ENCODE assay signal across 15 cellular contexts in the genomic region with DNA sequence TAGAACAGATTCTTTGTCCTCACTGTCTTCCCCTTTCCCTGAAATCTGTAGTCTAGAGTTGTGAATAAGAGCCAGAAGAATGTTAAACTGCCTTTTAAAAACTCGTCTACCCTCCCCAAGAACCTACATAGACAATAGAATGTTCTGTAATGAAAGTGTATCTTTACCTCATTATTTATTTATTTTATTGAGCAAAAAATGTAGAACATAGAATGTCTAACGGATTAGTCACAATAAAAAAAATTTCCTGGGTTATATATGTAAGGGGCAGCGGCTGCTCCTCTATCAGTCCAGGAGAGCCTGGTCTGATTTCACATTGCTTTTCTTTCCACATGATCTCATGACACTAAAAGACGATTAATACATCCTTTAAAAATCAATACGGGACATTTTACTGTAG.
DNase-seq lines count a peak whose midpoint lies in the region; ATAC-seq, FAIRE-seq and TF ChIP-seq lines count a peak whose summit lies in the region.
"Had no signal": no experiment of that assay in that cellular context is flagged by ENCODE, and none has a peak within 500 bp of the region (broad histone marks: within the 10 kb centered on the region; RNA-seq: fewer than 3 reads in every experiment).

No MANE protein-coding gene starts in this region.

- dilution Hi-C loops in mammary epithelial cell (cut with HindIII; ENCODE audit: low sequenced_read_pairs): no loop called here

- no peak for FAIRE-seq in A549 (lab: Jason Lieb, UNC)

- WGBS in A549 (ENCODE audit: missing lambda C conversion rate): 3% methylated on average over 5 of the region's 5 CpGs
- WGBS in mammary epithelial cell (ENCODE audit: low coverage, missing lambda C conversion rate): 29% methylated on average over 5 of the region's 5 CpGs
- WGBS in suprapubic skin: 85% methylated on average over 5 of the region's 5 CpGs

- peak overlapping the region; percentile 4 for H3K9ac ChIP-seq in mammary epithelial cell (ENCODE audit: insufficient read depth, low read length)

- H3K4me2 ChIP-seq in A549: peak overlapping the region; percentile 59
- peak overlapping the region; percentile 77 for H3K4me2 ChIP-seq in mammary epithelial cell (ENCODE audit: insufficient read depth, low read depth, low read length)

- no peaks in the 10 kb centered on the region for H3K27me3 ChIP-seq in mammary epithelial cell (ENCODE audit: insufficient read depth, low read length)
- no peaks in the 10 kb centered on the region for H3K27me3 ChIP-seq in suprapubic skin

- intact Hi-C loops in mammary epithelial cell (cut with micrococcal nuclease): no loop called here

- BruUV-seq in mammary epithelial cell (replicated peaks; lab: Mats Ljungman, UMichigan): no TSS peak

- no peak for TF ChIP-seq CTCF in A549 (IDR thresholded peaks at IDR 0.05)
- TF ChIP-seq CTCF in mammary epithelial cell (conservative IDR thresholded peaks at IDR 0.05 in 1 of 2, IDR thresholded peaks at IDR 0.05 in 1 of 2; ENCODE audit: extremely low read depth in 1 of 2, insufficient read depth in 1 of 2, low read depth in 1 of 2, low read length in 2 of 2): no peak
- TF ChIP-seq CTCF in suprapubic skin (IDR thresholded peaks at IDR 0.05): no peak

- peak overlapping the region; percentile 17; the same call in 1 of the 3 replicates for H3K4me3 ChIP-seq in A549
- H3K4me3 ChIP-seq in mammary epithelial cell (replicated peaks in 1 of 3; ENCODE audit: insufficient read depth in 1 of 3, low read depth in 2 of 3, low read length in 3 of 3): peak overlapping the region in 2 of 3 experiments; percentile 21 to 26
- H3K4me3 ChIP-seq in suprapubic skin: no peak overlapping the region

- peaks cover 41% of the 10 kb centered on the region for H3K4me1 ChIP-seq in A549
- H3K4me1 ChIP-seq in mammary epithelial cell (ENCODE audit: insufficient read depth, low read length): peaks cover 12% of the 10 kb centered on the region
- H3K4me1 ChIP-seq in suprapubic skin: no peaks in the 10 kb centered on the region

- TF ChIP-seq POLR2A in A549 (IDR thresholded peaks at IDR 0.05; ENCODE audit: low read length): no peak
- no peak for TF ChIP-seq POLR2A in suprapubic skin (IDR thresholded peaks at IDR 0.05)

- ATAC-seq in A549 (peak; percentile 65 to 72; a peak in 5 of 6 replicates), HG03460 (IDR thresholded peaks at IDR 0.05; ENCODE audit: unreplicated experiment) (no peak), HG02840 (IDR thresholded peaks at IDR 0.05; ENCODE audit: low FRiP score, unreplicated experiment) (no peak)
- ATAC-seq: left colon had no signal

- TF ChIP-seq EP300 in A549 (IDR thresholded peaks at IDR 0.05) (no peak), suprapubic skin (IDR thresholded peaks at IDR 0.05) (no peak)

- H2AFZ ChIP-seq in mammary epithelial cell (ENCODE audit: low read depth, low read length): no peak overlapping the region

- H3K79me2 ChIP-seq in mammary epithelial cell (ENCODE audit: insufficient read depth, low read length): no peaks in the 10 kb centered on the region

- CTCF ChIA-PET in A549 (lab: Yijun Ruan, JAX): no interaction called here
- CTCF ChIA-PET in mammary epithelial cell (lab: Charles Lee; ENCODE audit: low non-redundant PET): no interaction called here

- DNase-seq in A549 (ENCODE audit: low read depth in 1 of 2, low spot score in 1 of 2) (peak; percentile 29 to 37), NCI-H460 (ENCODE audit: extremely low read depth, low read depth) (peak; percentile 53), mammary epithelial cell (peak; percentile 65), glomerular visceral epithelial cell (ENCODE audit: extremely low spot score) (peak; percentile 58), SIG-M5 treated with dmso at 0.1 percent for 504 hours (lab: John Stamatoyannopoulos, UW; ENCODE audit: unreplicated experiment) (no peak), suprapubic skin (ENCODE audit: low spot score in 2 of 2) (no peak)
- DNase-seq: activated naive CD4-positive, alpha-beta T cell; GF-D8; hippocampal formation; Kasumi-1; left colon; NCI-H1436 treated with DMSO at 0.1 percent for 48 hours; NCI-H345 had no signal

- TF ChIP-seq RAD21 in A549 (conservative IDR thresholded peaks at IDR 0.05 in 1 of 2, IDR thresholded peaks at IDR 0.05 in 1 of 2): no peak

- POLR2A ChIA-PET in A549 (lab: Yijun Ruan, JAX): no interaction called here

- no peaks in the 10 kb centered on the region for H4K20me1 ChIP-seq in mammary epithelial cell (ENCODE audit: insufficient read depth, low read length)

- H3K9me3 ChIP-seq in A549 (no peaks in the 10 kb centered on the region), mammary epithelial cell (replicated peaks; ENCODE audit: insufficient read depth, low read length) (no peaks in the 10 kb centered on the region), suprapubic skin (no peaks in the 10 kb centered on the region)

- H3K36me3 ChIP-seq in mammary epithelial cell (ENCODE audit: insufficient read depth, low read length): no peaks in the 10 kb centered on the region
- no peaks in the 10 kb centered on the region for H3K36me3 ChIP-seq in suprapubic skin

- H3K27ac ChIP-seq in A549 (peak overlapping the region; percentile 66 to 79), mammary epithelial cell (ENCODE audit: insufficient read depth, low read depth, low read length) (peak overlapping the region; percentile 12), suprapubic skin (no peak overlapping the region)

- in situ Hi-C loops in mammary epithelial cell (cut with MboI; ENCODE audit: low sequenced_read_pairs in 2 of 2): no loop called here

TF ChIP-seq in A549, 52 proteins besides CTCF, POLR2A, EP300 and RAD21 (continues in another document):
- TF ChIP-seq, protein P1, sequence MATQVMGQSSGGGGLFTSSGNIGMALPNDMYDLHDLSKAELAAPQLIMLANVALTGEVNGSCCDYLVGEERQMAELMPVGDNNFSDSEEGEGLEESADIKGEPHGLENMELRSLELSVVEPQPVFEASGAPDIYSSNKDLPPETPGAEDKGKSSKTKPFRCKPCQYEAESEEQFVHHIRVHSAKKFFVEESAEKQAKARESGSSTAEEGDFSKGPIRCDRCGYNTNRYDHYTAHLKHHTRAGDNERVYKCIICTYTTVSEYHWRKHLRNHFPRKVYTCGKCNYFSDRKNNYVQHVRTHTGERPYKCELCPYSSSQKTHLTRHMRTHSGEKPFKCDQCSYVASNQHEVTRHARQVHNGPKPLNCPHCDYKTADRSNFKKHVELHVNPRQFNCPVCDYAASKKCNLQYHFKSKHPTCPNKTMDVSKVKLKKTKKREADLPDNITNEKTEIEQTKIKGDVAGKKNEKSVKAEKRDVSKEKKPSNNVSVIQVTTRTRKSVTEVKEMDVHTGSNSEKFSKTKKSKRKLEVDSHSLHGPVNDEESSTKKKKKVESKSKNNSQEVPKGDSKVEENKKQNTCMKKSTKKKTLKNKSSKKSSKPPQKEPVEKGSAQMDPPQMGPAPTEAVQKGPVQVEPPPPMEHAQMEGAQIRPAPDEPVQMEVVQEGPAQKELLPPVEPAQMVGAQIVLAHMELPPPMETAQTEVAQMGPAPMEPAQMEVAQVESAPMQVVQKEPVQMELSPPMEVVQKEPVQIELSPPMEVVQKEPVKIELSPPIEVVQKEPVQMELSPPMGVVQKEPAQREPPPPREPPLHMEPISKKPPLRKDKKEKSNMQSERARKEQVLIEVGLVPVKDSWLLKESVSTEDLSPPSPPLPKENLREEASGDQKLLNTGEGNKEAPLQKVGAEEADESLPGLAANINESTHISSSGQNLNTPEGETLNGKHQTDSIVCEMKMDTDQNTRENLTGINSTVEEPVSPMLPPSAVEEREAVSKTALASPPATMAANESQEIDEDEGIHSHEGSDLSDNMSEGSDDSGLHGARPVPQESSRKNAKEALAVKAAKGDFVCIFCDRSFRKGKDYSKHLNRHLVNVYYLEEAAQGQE (IDR thresholded peaks at IDR 0.05): no peak
- TF ChIP-seq JUNB (IDR thresholded peaks at IDR 0.05) (peak; percentile 79), EHMT2 (IDR thresholded peaks at IDR 0.05; ENCODE audit: low read depth) (no peak), TP53 (CRISPR knock-in tag; IDR thresholded peaks at IDR 0.05) (no peak), CEBPB (IDR thresholded peaks at IDR 0.05) (peak in 1 of 2 experiments; percentile 51; a peak in 1 of 4 replicates), HOXA7 (CRISPR knock-in tag; IDR thresholded peaks at IDR 0.05) (no peak), TFCP2L1 (CRISPR knock-in tag; IDR thresholded peaks at IDR 0.05) (no peak), FOXS1 (CRISPR knock-in tag; IDR thresholded peaks at IDR 0.05) (no peak), FOSB (CRISPR knock-in tag; IDR thresholded peaks at IDR 0.05) (no peak), RFX5 (IDR thresholded peaks at IDR 0.05) (no peak), EHF (CRISPR knock-in tag; IDR thresholded peaks at IDR 0.05) (no peak), HDAC2 (IDR thresholded peaks at IDR 0.05) (no peak), FOSL2 (IDR thresholded peaks at IDR 0.05) (peak; percentile 49; the same call in 1 of the 2 replicates), FOSL2 (CRISPR knock-in tag; IDR thresholded peaks at IDR 0.05) (peak; percentile 66)
- TF ChIP-seq, protein P2, sequence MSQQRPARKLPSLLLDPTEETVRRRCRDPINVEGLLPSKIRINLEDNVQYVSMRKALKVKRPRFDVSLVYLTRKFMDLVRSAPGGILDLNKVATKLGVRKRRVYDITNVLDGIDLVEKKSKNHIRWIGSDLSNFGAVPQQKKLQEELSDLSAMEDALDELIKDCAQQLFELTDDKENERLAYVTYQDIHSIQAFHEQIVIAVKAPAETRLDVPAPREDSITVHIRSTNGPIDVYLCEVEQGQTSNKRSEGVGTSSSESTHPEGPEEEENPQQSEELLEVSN (IDR thresholded peaks at IDR 0.05; ENCODE audit: borderline replicate concordance, low read depth): no peak
- TF ChIP-seq, protein P3, sequence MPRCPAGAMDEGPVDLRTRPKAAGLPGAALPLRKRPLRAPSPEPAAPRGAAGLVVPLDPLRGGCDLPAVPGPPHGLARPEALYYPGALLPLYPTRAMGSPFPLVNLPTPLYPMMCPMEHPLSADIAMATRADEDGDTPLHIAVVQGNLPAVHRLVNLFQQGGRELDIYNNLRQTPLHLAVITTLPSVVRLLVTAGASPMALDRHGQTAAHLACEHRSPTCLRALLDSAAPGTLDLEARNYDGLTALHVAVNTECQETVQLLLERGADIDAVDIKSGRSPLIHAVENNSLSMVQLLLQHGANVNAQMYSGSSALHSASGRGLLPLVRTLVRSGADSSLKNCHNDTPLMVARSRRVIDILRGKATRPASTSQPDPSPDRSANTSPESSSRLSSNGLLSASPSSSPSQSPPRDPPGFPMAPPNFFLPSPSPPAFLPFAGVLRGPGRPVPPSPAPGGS (IDR thresholded peaks at IDR 0.05): no peak
- TF ChIP-seq, protein P4, sequence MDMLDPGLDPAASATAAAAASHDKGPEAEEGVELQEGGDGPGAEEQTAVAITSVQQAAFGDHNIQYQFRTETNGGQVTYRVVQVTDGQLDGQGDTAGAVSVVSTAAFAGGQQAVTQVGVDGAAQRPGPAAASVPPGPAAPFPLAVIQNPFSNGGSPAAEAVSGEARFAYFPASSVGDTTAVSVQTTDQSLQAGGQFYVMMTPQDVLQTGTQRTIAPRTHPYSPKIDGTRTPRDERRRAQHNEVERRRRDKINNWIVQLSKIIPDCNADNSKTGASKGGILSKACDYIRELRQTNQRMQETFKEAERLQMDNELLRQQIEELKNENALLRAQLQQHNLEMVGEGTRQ (IDR thresholded peaks at IDR 0.05): no peak

Comparison
In these comparisons a context has a peak if more than half of its experiments do, and no peak if none do; other contexts are left out.
1. ATAC-seq: peak in A549 (2 of 2); none in HG03460 (single experiment) and HG02840 (single experiment).
2. DNase-seq: peak in A549 (2 of 2), NCI-H460 (single experiment), mammary epithelial cell (single experiment) and glomerular visceral epithelial cell (single experiment); none in SIG-M5 treated with dmso at 0.1 percent for 504 hours (single experiment) and suprapubic skin (0 of 2).